ENCODE assay signal across 25 cellular contexts in the genomic region with DNA sequence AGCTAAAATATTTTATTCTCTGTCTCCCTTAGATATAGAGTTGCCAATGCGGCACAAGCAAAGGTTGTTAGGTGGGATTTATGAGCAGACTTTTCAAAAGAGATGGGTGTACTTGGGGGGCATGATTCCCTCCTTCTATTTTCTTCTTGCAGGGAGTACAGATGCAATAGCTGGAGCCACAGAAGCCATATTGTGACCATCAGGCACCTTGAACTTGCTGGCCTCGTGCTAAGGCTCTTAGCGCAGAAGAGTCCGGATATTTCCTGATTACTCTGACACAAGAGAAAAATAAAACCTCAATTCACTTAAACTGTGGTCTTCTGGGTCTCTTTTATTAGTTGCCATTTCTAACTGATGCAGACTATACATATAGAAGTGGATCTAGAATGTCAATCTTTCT.
"Had no signal": no experiment of that assay in that cellular context is flagged by ENCODE, and none has a peak within 500 bp of the region (broad histone marks: within the 10 kb centered on the region; RNA-seq: fewer than 3 reads in every experiment).

No MANE protein-coding gene starts in this region.

- H2AFZ ChIP-seq: hepatocyte had no signal

- H3K4me3 ChIP-seq: heart right ventricle, hepatocyte, left ventricle myocardium inferior, lung, ovary, right atrium auricular region, right lobe of liver, smooth muscle cell, tibial nerve, vagina had no signal

- H3K9me3 Mint-ChIP-seq: natural killer cell; stimulated activated memory B cell treated with anti-CD40 and anti-IgM and Interleukin-4, amounts not matched to agents 10 μg/mL and 1 μg/mL and 100 μg/mL, for 72 hours; stimulated activated naive CD8-positive, alpha-beta T cell treated with anti-CD3 and anti-CD28 coated beads, Interleukin-15, amount 100 ng/mL, for 72 hours; type B pancreatic cell had no signal

- H3K36me3 ChIP-seq: heart right ventricle, left ventricle myocardium inferior, ovary, right atrium auricular region, right lobe of liver, tibial nerve, vagina had no signal

- H3K4me1 ChIP-seq: left ventricle myocardium inferior, right lobe of liver had no signal

- H3K4me3 Mint-ChIP-seq: memory B cell; naive B cell; natural killer cell; stimulated activated memory B cell treated with anti-CD40 and anti-IgM and Interleukin-4, amounts not matched to agents 10 μg/mL and 1 μg/mL and 100 μg/mL, for 72 hours; stimulated activated naive CD8-positive, alpha-beta T cell treated with anti-CD3 and anti-CD28 coated beads, Interleukin-15, amount 100 ng/mL, for 72 hours; type B pancreatic cell had no signal

- H3K9me3 ChIP-seq: ovary, right lobe of liver, tibial nerve, vagina had no signal

- H3K4me1 Mint-ChIP-seq: memory B cell; naive B cell; natural killer cell; stimulated activated naive CD8-positive, alpha-beta T cell treated with anti-CD3 and anti-CD28 coated beads, Interleukin-15, amount 100 ng/mL, for 72 hours had no signal

- H3K4me2 ChIP-seq: hepatocyte, smooth muscle cell had no signal

- H3K27me3 ChIP-seq: hepatocyte, ovary, right atrium auricular region, right lobe of liver, tibial nerve, vagina had no signal

- ATAC-seq: heart right ventricle; left colon; natural killer cell; right lobe of liver; stimulated activated memory B cell treated with anti-CD40 and anti-IgM and Interleukin-4, amounts not matched to agents 10 μg/mL and 1 μg/mL and 100 μg/mL, for 72 hours; stimulated activated naive CD8-positive, alpha-beta T cell treated with anti-CD3 and anti-CD28 coated beads, Interleukin-15, amount 100 ng/mL, for 72 hours had no signal

- H3K27ac ChIP-seq: heart right ventricle, hepatocyte, left ventricle myocardium inferior, ovary, right atrium auricular region, right lobe of liver, tibial nerve, vagina had no signal

- H3K27ac Mint-ChIP-seq: memory B cell; naive B cell; natural killer cell; progenitor cell of endocrine pancreas; stimulated activated memory B cell treated with anti-CD40 and anti-IgM and Interleukin-4, amounts not matched to agents 10 μg/mL and 1 μg/mL and 100 μg/mL, for 72 hours; stimulated activated naive CD8-positive, alpha-beta T cell treated with anti-CD3 and anti-CD28 coated beads, Interleukin-15, amount 100 ng/mL, for 72 hours; type B pancreatic cell had no signal

- H3K79me2 ChIP-seq: hepatocyte had no signal

- DNase-seq: heart right ventricle; kidney; left colon; left ventricle myocardium inferior; naive B cell; natural killer cell; ovary; right lobe of liver; stimulated activated CD4-positive, alpha-beta T cell treated with anti-CD3 and anti-CD28 coated beads, Interleukin-1b, Interleukin-23, amount 100 ng/mL, for 48 hours; stimulated activated CD4-positive, alpha-beta T cell treated with anti-CD3 and anti-CD28 coated beads, Interleukin-2, amount 100 ng/mL, for 48 hours; stimulated activated CD4-positive, alpha-beta T cell treated with anti-CD3 and anti-CD28 coated beads, Interleukin-4, amount 100 ng/mL, for 4 hours; stimulated activated CD8-positive, alpha-beta memory T cell treated with anti-CD3 and anti-CD28 coated beads, Interleukin-4, amount 100 ng/mL, for 48 hours; stimulated activated naive CD4-positive, alpha-beta T cell treated with Interleukin-2 at 50 U/mL for 16 hours; stimulated activated naive CD8-positive, alpha-beta T cell treated with anti-CD3 and anti-CD28 coated beads, Interleukin-15, amount 100 ng/mL, for 72 hours; substantia nigra had no signal

- H3K36me3 Mint-ChIP-seq: memory B cell; naive B cell; natural killer cell; stimulated activated memory B cell treated with anti-CD40 and anti-IgM and Interleukin-4, amounts not matched to agents 10 μg/mL and 1 μg/mL and 100 μg/mL, for 72 hours; type B pancreatic cell had no signal
